8 cellular contexts compared by ENCODE assay signal in genomic region chr6:96626749-96627353, GRCh38.
DNase-seq lines count a peak whose midpoint lies in the region; ATAC-seq, FAIRE-seq and TF ChIP-seq lines count a peak whose summit lies in the region.

No MANE protein-coding gene starts in this region.

- ATAC-seq in GM19395 (IDR thresholded peaks at IDR 0.05; ENCODE audit: unreplicated experiment) (peak; percentile 93), HG03175 (IDR thresholded peaks at IDR 0.05; ENCODE audit: unreplicated experiment) (peak; percentile 90), HepG2 (peak; percentile 82)

- H3K27ac ChIP-seq in HepG2 (ENCODE audit: extremely low read length, insufficient read depth, low read length) (no peak overlapping the region), coronary artery (no peak overlapping the region)

- H3K27ac Mint-ChIP-seq in activated naive CD4-positive, alpha-beta T cell treated with anti-CD3 and anti-CD28 coated beads, Interleukin-2, amount 10 ng/mL, durations not matched to agents 7 days and 5 days, result no peak overlapping the region

- H3K9me3 ChIP-seq in HepG2 (ENCODE audit: low read length), result no peaks in the 10 kb centered on the region

- intact Hi-C loops in HepG2 (cut with micrococcal nuclease; ENCODE audit: unreplicated experiment), result loop anchor here (1.0 kb wide), 3 partner anchors 270 to 432 kb away; partner anchors contain the start of gene NDUFAF4

- BruUV-seq in HepG2 (replicated peaks; lab: Mats Ljungman, UMichigan), result no TSS peak

- no peak overlapping the region for H3K4me3 Mint-ChIP-seq in activated naive CD4-positive, alpha-beta T cell treated with anti-CD3 and anti-CD28 coated beads, Interleukin-2, amount 10 ng/mL, durations not matched to agents 7 days and 5 days

- POLR2A ChIA-PET in HepG2 (lab: Yijun Ruan, JAX), result no interaction called here

- TF ChIP-seq RAD21 in HepG2 (CRISPR knock-in tag; IDR thresholded peaks at IDR 0.05), result 0 out of 2 replicates have a peak, but pooled peaks have one; percentile 29

- no peak for TF ChIP-seq POLR2A in HepG2 (IDR thresholded peaks at IDR 0.05; ENCODE audit: insufficient read depth in 1 of 2, low read depth in 2 of 2, low read length in 2 of 2)

- H2AFZ ChIP-seq in HepG2 (ENCODE audit: low read length), result no peak overlapping the region

- H3K4me3 ChIP-seq in astrocyte of the spinal cord (ENCODE audit: low read depth, low read length), result no peak overlapping the region
- H3K4me3 ChIP-seq in HepG2 (replicated peaks in 1 of 3; ENCODE audit: insufficient read depth in 1 of 3, low read depth in 2 of 3, low read length in 3 of 3), result no peak overlapping the region
- H3K4me3 ChIP-seq in coronary artery, result no peak overlapping the region

- peak; percentile 31 for TF ChIP-seq CTCF in astrocyte of the spinal cord (IDR thresholded peaks at IDR 0.05; ENCODE audit: low read depth, low read length)
- TF ChIP-seq CTCF in HepG2 (CRISPR knock-in tag; IDR thresholded peaks at IDR 0.05), result peak; percentile 40
- TF ChIP-seq CTCF in coronary artery (IDR thresholded peaks at IDR 0.05), result no peak

- H3K79me2 ChIP-seq in HepG2 (ENCODE audit: insufficient read depth, low read length), result no peaks in the 10 kb centered on the region

- H3K4me2 ChIP-seq in HepG2 (ENCODE audit: low read depth, low read length), result no peak overlapping the region

- CTCF ChIA-PET in HepG2 (lab: Yijun Ruan, JAX; ENCODE audit: low intra/inter-chr PET ratio, low total read pairs), result interaction anchor here (1.2 to 1.9 kb wide), 3 partner anchors 427 to 432 kb away, joined by 3 to 14 read pairs (median 7); no protein-coding TSS in a partner anchor
- CTCF ChIA-PET in activated naive CD4-positive, alpha-beta T cell treated with anti-CD3 and anti-CD28 coated beads, Interleukin-2, amount 10 ng/mL, durations not matched to agents 7 days and 5 days (lab: Charles Lee), result interaction anchor here (0.6 to 2.2 kb wide), 12 partner anchors 19 to 1011 kb away, joined by 3 to 17 read pairs (median 3); partner anchors contain the start of gene NDUFAF4

- H3K4me1 ChIP-seq in HepG2 (ENCODE audit: insufficient read depth, low read length), result no peaks in the 10 kb centered on the region

- H3K9me3 Mint-ChIP-seq in activated naive CD4-positive, alpha-beta T cell treated with anti-CD3 and anti-CD28 coated beads, Interleukin-2, amount 10 ng/mL, durations not matched to agents 7 days and 5 days, result no peaks in the 10 kb centered on the region

- H3K27me3 Mint-ChIP-seq in activated naive CD4-positive, alpha-beta T cell treated with anti-CD3 and anti-CD28 coated beads, Interleukin-2, amount 10 ng/mL, durations not matched to agents 7 days and 5 days, result no peaks in the 10 kb centered on the region

- peak; percentile 34 for FAIRE-seq in HepG2 (lab: Jason Lieb, UNC)

- in situ Hi-C loops in astrocyte of the spinal cord (cut with HindIII; ENCODE audit: low sequenced_read_pairs) (no loop called here), HepG2 (cut with HindIII; ENCODE audit: extremely low pct_ligation_motif_present, low pct_unique_long_range_greater_than_20kb) (loop anchor here (5.0 kb wide), 2 partner anchors 270 to 430 kb away; partner anchors contain the start of gene NDUFAF4)

- no peaks in the 10 kb centered on the region for H4K20me1 ChIP-seq in HepG2 (ENCODE audit: insufficient read depth, low read length)

- H3K36me3 Mint-ChIP-seq in activated naive CD4-positive, alpha-beta T cell treated with anti-CD3 and anti-CD28 coated beads, Interleukin-2, amount 10 ng/mL, durations not matched to agents 7 days and 5 days, result no peaks in the 10 kb centered on the region

- WGBS in HepG2 (ENCODE audit: low lambda C conversion rate), result 0% methylated on average over 2 of the region's 2 CpGs

- peak; percentile 17 for DNase-seq in DMS153 (lab: John Stamatoyannopoulos, UW)
- DNase-seq in NCI-H345 (lab: John Stamatoyannopoulos, UW), result peak; percentile 45
- peak; percentile 36 for DNase-seq in astrocyte of the spinal cord (ENCODE audit: low read depth, low spot score)
- peak; percentile 21 for DNase-seq in HepG2 (ENCODE audit: low spot score)
- no peak for DNase-seq in activated naive CD4-positive, alpha-beta T cell treated with anti-CD3 and anti-CD28 coated beads, Interleukin-2, amount 10 ng/mL, durations not matched to agents 7 days and 5 days
- DNase-seq in coronary artery (ENCODE audit: low spot score), result no peak

- TF ChIP-seq EP300 in HepG2 (IDR thresholded peaks at IDR 0.05; ENCODE audit: low read depth in 2 of 2, low read length in 2 of 2) (no peak), HepG2 (CRISPR knock-in tag; IDR thresholded peaks at IDR 0.05; ENCODE audit: borderline replicate concordance) (no peak)

- H3K36me3 ChIP-seq in HepG2 (replicated peaks in 1 of 2; ENCODE audit: control insufficient read depth in 1 of 2, insufficient read depth in 2 of 2, low read length in 2 of 2), result no peaks in the 10 kb centered on the region

- no peaks in the 10 kb centered on the region for H3K4me1 Mint-ChIP-seq in activated naive CD4-positive, alpha-beta T cell treated with anti-CD3 and anti-CD28 coated beads, Interleukin-2, amount 10 ng/mL, durations not matched to agents 7 days and 5 days

- no peak overlapping the region for H3K9ac ChIP-seq in HepG2 (ENCODE audit: insufficient read depth, low read depth, low read length)

- H3K27me3 ChIP-seq in HepG2 (ENCODE audit: control insufficient read depth in 1 of 2, insufficient read depth in 2 of 2, low read length in 2 of 2), result no peaks in the 10 kb centered on the region

TF ChIP-seq in HepG2, 621 proteins besides CTCF, POLR2A, EP300 and RAD21:
- no peak for TF ChIP-seq PRDM15 (CRISPR knock-in tag; IDR thresholded peaks at IDR 0.05)
- TF ChIP-seq STAG1 (CRISPR knock-in tag; IDR thresholded peaks at IDR 0.05), result peak; percentile 57
- peak; percentile 33; the same call in 1 of the 2 replicates for TF ChIP-seq SMC3 (IDR thresholded peaks at IDR 0.05; ENCODE audit: low read length)
- TF ChIP-seq BORCS8-MEF2B (CRISPR knock-in tag; IDR thresholded peaks at IDR 0.05), result no peak

Comparison
In these comparisons a context has a peak if more than half of its experiments do, and no peak if none do; other contexts are left out.
1. DNase-seq: peak in DMS153 (single experiment), NCI-H345 (single experiment), astrocyte of the spinal cord (single experiment) and HepG2 (single experiment); none in activated naive CD4-positive, alpha-beta T cell treated with anti-CD3 and anti-CD28 coated beads, Interleukin-2, amount 10 ng/mL, durations not matched to agents 7 days and 5 days (single experiment) and coronary artery (single experiment).
2. Peak in every context shown above with its lines, with median percentiles within 50 percentile points of each other: ATAC-seq.